1 cellular context compared by ENCODE assay signal in genomic region chr6:157906537-157907061, GRCh38.
TF ChIP-seq lines count a peak whose summit lies in the region.

No MANE protein-coding gene starts in this region.

TF ChIP-seq in K562, 482 proteins besides CTCF, POLR2A, EP300 and RAD21 (continued from another document):
- TF ChIP-seq L3MBTL2 (IDR thresholded peaks at IDR 0.05) (peak; percentile 28; the same call in 1 of the 2 replicates), PTBP1 (IDR thresholded peaks at IDR 0.05; ENCODE audit: low read depth, low read length) (no peak), TAF9B (IDR thresholded peaks at IDR 0.05; ENCODE audit: partially characterized antibody) (peak; percentile 33), POLR3G (IDR thresholded peaks at IDR 0.05; ENCODE audit: extremely low read depth, insufficient read length, insufficient replicate concordance) (no peak), HIVEP1 (CRISPR knock-in tag; IDR thresholded peaks at IDR 0.05) (no peak), GTF3C2 (IDR thresholded peaks at IDR 0.05; ENCODE audit: borderline replicate concordance, extremely low read depth, insufficient read length) (no peak), ELF4 (CRISPR knock-in tag; IDR thresholded peaks at IDR 0.05) (no peak), ZNF280A (IDR thresholded peaks at IDR 0.05; ENCODE audit: low read depth, partially characterized antibody) (no peak), TCF3 (CRISPR knock-in tag; IDR thresholded peaks at IDR 0.05) (peak; percentile 89), ZNF431 (CRISPR knock-in tag; IDR thresholded peaks at IDR 0.05) (no peak), CEBPG (CRISPR knock-in tag; IDR thresholded peaks at IDR 0.05) (peak; percentile 95), CEBPG (tag; conservative IDR thresholded peaks at IDR 0.05 in 1 of 2, IDR thresholded peaks at IDR 0.05 in 1 of 2) (peak; percentile 82 to 98), THRA (IDR thresholded peaks at IDR 0.05) (no peak), PRMT5 (CRISPR knock-in tag; IDR thresholded peaks at IDR 0.05) (no peak)
